ENCODE assay signal across 20 cellular contexts in genomic region chr2:240295256-240296103, GRCh38.
DNase-seq lines count a peak whose midpoint lies in the region; FAIRE-seq and TF ChIP-seq lines count a peak whose summit lies in the region.
"Had no signal": no experiment of that assay in that cellular context is flagged by ENCODE, and none has a peak within 500 bp of the region (broad histone marks: within the 10 kb centered on the region; RNA-seq: fewer than 3 reads in every experiment).

No MANE protein-coding gene starts in this region.

- WGBS in stomach, 5 donors, result 79 to 85% (median 84%) methylated on average over 24 of the region's 24 CpGs

- H3K27ac Mint-ChIP-seq in activated CD4-positive, alpha-beta memory T cell treated with anti-CD3 and anti-CD28 coated beads, Interleukin-2, amount 10 ng/mL, durations not matched to agents 7 days and 5 days, result no peak overlapping the region
- H3K27ac Mint-ChIP-seq in activated CD4-positive, alpha-beta memory T cell treated with anti-CD3 and anti-CD28 coated beads for 36 hours, result no peak overlapping the region
- no peak overlapping the region for H3K27ac Mint-ChIP-seq in astrocyte (ENCODE audit: unreplicated experiment)
- H3K27ac Mint-ChIP-seq: GM23338, HFFc6 had no signal

- CTCF ChIA-PET in activated CD4-positive, alpha-beta memory T cell treated with anti-CD3 and anti-CD28 coated beads, Interleukin-2, amount 10 ng/mL, durations not matched to agents 7 days and 5 days (lab: Charles Lee), result no interaction called here
- CTCF ChIA-PET in activated CD4-positive, alpha-beta memory T cell treated with anti-CD3 and anti-CD28 coated beads for 36 hours (lab: Charles Lee), result no interaction called here

- TF ChIP-seq CTCF in astrocyte (IDR thresholded peaks at IDR 0.05; ENCODE audit: insufficient read depth, low read depth, low read length) (no peak), stomach (IDR thresholded peaks at IDR 0.05) (no peak), colonic mucosa (IDR thresholded peaks at IDR 0.05) (no peak)

- H3K27me3 Mint-ChIP-seq in activated CD4-positive, alpha-beta memory T cell treated with anti-CD3 and anti-CD28 coated beads, Interleukin-2, amount 10 ng/mL, durations not matched to agents 7 days and 5 days, result no peaks in the 10 kb centered on the region
- H3K27me3 Mint-ChIP-seq in activated CD4-positive, alpha-beta memory T cell treated with anti-CD3 and anti-CD28 coated beads for 36 hours, result peaks cover 2% of the 10 kb centered on the region
- H3K27me3 Mint-ChIP-seq in astrocyte (ENCODE audit: low read depth, unreplicated experiment), result peaks cover 29% of the 10 kb centered on the region

- no peak for TF ChIP-seq EP300 in stomach (IDR thresholded peaks at IDR 0.05)

- H2AFZ ChIP-seq in astrocyte (ENCODE audit: low read depth, low read length), result no peak overlapping the region
- H2AFZ ChIP-seq: GM23338 had no signal

- H4K20me1 ChIP-seq in astrocyte (ENCODE audit: insufficient read depth, low read length), result no peaks in the 10 kb centered on the region

- no peak overlapping the region for H3K4me3 Mint-ChIP-seq in activated CD4-positive, alpha-beta memory T cell treated with anti-CD3 and anti-CD28 coated beads, Interleukin-2, amount 10 ng/mL, durations not matched to agents 7 days and 5 days
- H3K4me3 Mint-ChIP-seq in activated CD4-positive, alpha-beta memory T cell treated with anti-CD3 and anti-CD28 coated beads for 36 hours, result no peak overlapping the region
- H3K4me3 Mint-ChIP-seq in astrocyte (ENCODE audit: unreplicated experiment), result no peak overlapping the region
- H3K4me3 Mint-ChIP-seq: GM23338, HFFc6 had no signal

- POLR2A ChIA-PET in activated CD4-positive, alpha-beta memory T cell treated with anti-CD3 and anti-CD28 coated beads, Interleukin-2, amount 10 ng/mL, durations not matched to agents 7 days and 5 days (lab: Charles Lee), result no interaction called here
- POLR2A ChIA-PET in activated CD4-positive, alpha-beta memory T cell treated with anti-CD3 and anti-CD28 coated beads for 36 hours (lab: Charles Lee), result no interaction called here

- H3K36me3 ChIP-seq in astrocyte (ENCODE audit: insufficient read depth, low read length) (no peaks in the 10 kb centered on the region), stomach (no peaks in the 10 kb centered on the region), colonic mucosa (no peaks in the 10 kb centered on the region)

- H3K36me3 Mint-ChIP-seq in activated CD4-positive, alpha-beta memory T cell treated with anti-CD3 and anti-CD28 coated beads, Interleukin-2, amount 10 ng/mL, durations not matched to agents 7 days and 5 days (ENCODE audit: low read depth), result no peaks in the 10 kb centered on the region
- H3K36me3 Mint-ChIP-seq in activated CD4-positive, alpha-beta memory T cell treated with anti-CD3 and anti-CD28 coated beads for 36 hours, result no peaks in the 10 kb centered on the region
- no peaks in the 10 kb centered on the region for H3K36me3 Mint-ChIP-seq in astrocyte (ENCODE audit: low read depth, unreplicated experiment)

- no peaks in the 10 kb centered on the region for H3K4me1 Mint-ChIP-seq in activated CD4-positive, alpha-beta memory T cell treated with anti-CD3 and anti-CD28 coated beads, Interleukin-2, amount 10 ng/mL, durations not matched to agents 7 days and 5 days
- no peaks in the 10 kb centered on the region for H3K4me1 Mint-ChIP-seq in activated CD4-positive, alpha-beta memory T cell treated with anti-CD3 and anti-CD28 coated beads for 36 hours (ENCODE audit: low read depth)
- H3K4me1 Mint-ChIP-seq in astrocyte (ENCODE audit: low read depth, unreplicated experiment), result peaks cover 11% of the 10 kb centered on the region

- H3K27ac ChIP-seq in astrocyte (ENCODE audit: low read depth, low read length), result no peak overlapping the region
- H3K27ac ChIP-seq in stomach, result no peak overlapping the region
- no peak overlapping the region for H3K27ac ChIP-seq in colonic mucosa
- H3K27ac ChIP-seq: HL-60 had no signal

- DNase-seq in activated CD4-positive, alpha-beta memory T cell treated with anti-CD3 and anti-CD28 coated beads, Interleukin-2, amount 10 ng/mL, durations not matched to agents 7 days and 5 days, result peak; percentile 5
- DNase-seq in activated CD4-positive, alpha-beta memory T cell treated with anti-CD3 and anti-CD28 coated beads for 36 hours, result no peak
- DNase-seq in astrocyte (ENCODE audit: low read depth) (no peak), iPS-NIHi7 (ENCODE audit: extremely low spot score) (peak; percentile 10), stomach (peak; percentile 17), NCI-H226 (no peak), colonic mucosa (no peak), amygdala (lab: John Stamatoyannopoulos, UW) (no peak)
- DNase-seq: C1 segment of cervical spinal cord, DMS 273 treated with DMSO at 0.1 percent for 48 hours, EL, HFFc6, KG1, NCI-H1092 treated with DMSO at 0.1 percent for 48 hours, NCI-H187, NCI-H2171 treated with DMSO at 0.1 percent for 48 hours, NCI-H510A treated with DMSO at 0.1 percent for 48 hours had no signal

- no peak for FAIRE-seq in astrocyte (lab: Jason Lieb, UNC)
- FAIRE-seq: A204.1 had no signal

- no peak for TF ChIP-seq POLR2A in stomach (IDR thresholded peaks at IDR 0.05)

- H3K4me2 ChIP-seq in astrocyte (ENCODE audit: low read length), result peak overlapping the region; percentile 21
- H3K4me2 ChIP-seq: GM23338 had no signal

- intact Hi-C loops in activated CD4-positive, alpha-beta memory T cell treated with anti-CD3 and anti-CD28 coated beads for 36 hours (cut with micrococcal nuclease), result no loop called here
- intact Hi-C loops in stomach (cut with DNase I; ENCODE audit: low total_unique reads) (no loop called here), colonic mucosa (cut with DNase I) (no loop called here)

- H3K79me2 ChIP-seq in astrocyte (ENCODE audit: insufficient read depth, low read length), result no peaks in the 10 kb centered on the region

- H3K4me3 ChIP-seq in astrocyte (ENCODE audit: insufficient read depth, low read depth, low read length) (no peak overlapping the region), stomach (no peak overlapping the region), colonic mucosa (no peak overlapping the region)
- H3K4me3 ChIP-seq: GM23338 had no signal

- H3K9ac ChIP-seq in astrocyte (ENCODE audit: low read length) (no peak overlapping the region), colonic mucosa (ENCODE audit: low read depth in 2 of 2, low read length in 2 of 2) (no peak overlapping the region)

- H3K9me3 ChIP-seq in astrocyte (ENCODE audit: insufficient read depth, low read depth, low read length) (no peaks in the 10 kb centered on the region), stomach (no peaks in the 10 kb centered on the region), colonic mucosa (no peaks in the 10 kb centered on the region)

- H3K4me1 ChIP-seq in astrocyte (ENCODE audit: insufficient read depth, low read length), result peaks cover 18% of the 10 kb centered on the region
- H3K4me1 ChIP-seq in stomach, result no peaks in the 10 kb centered on the region
- no peaks in the 10 kb centered on the region for H3K4me1 ChIP-seq in colonic mucosa

- no peaks in the 10 kb centered on the region for H3K27me3 ChIP-seq in astrocyte (ENCODE audit: insufficient read depth, low read length)
- no peaks in the 10 kb centered on the region for H3K27me3 ChIP-seq in stomach
- H3K27me3 ChIP-seq in colonic mucosa, result no peaks in the 10 kb centered on the region

- no peaks in the 10 kb centered on the region for H3K9me3 Mint-ChIP-seq in activated CD4-positive, alpha-beta memory T cell treated with anti-CD3 and anti-CD28 coated beads, Interleukin-2, amount 10 ng/mL, durations not matched to agents 7 days and 5 days
- H3K9me3 Mint-ChIP-seq in activated CD4-positive, alpha-beta memory T cell treated with anti-CD3 and anti-CD28 coated beads for 36 hours, result no peaks in the 10 kb centered on the region
- H3K9me3 Mint-ChIP-seq in astrocyte (ENCODE audit: unreplicated experiment), result peaks cover 2% of the 10 kb centered on the region
- H3K9me3 Mint-ChIP-seq: GM23338, HFFc6 had no signal

Comparison
In these comparisons a context has a peak if more than half of its experiments do, and no peak if none do; other contexts are left out.
1. DNase-seq: peak in activated CD4-positive, alpha-beta memory T cell treated with anti-CD3 and anti-CD28 coated beads, Interleukin-2, amount 10 ng/mL, durations not matched to agents 7 days and 5 days (single experiment), iPS-NIHi7 (single experiment) and stomach (single experiment); none in activated CD4-positive, alpha-beta memory T cell treated with anti-CD3 and anti-CD28 coated beads for 36 hours (single experiment), astrocyte (single experiment), NCI-H226 (single experiment), colonic mucosa (single experiment) and amygdala (0 of 56).